Comparison of ENCODE assay signal across 8 cellular contexts in the genomic region with DNA sequence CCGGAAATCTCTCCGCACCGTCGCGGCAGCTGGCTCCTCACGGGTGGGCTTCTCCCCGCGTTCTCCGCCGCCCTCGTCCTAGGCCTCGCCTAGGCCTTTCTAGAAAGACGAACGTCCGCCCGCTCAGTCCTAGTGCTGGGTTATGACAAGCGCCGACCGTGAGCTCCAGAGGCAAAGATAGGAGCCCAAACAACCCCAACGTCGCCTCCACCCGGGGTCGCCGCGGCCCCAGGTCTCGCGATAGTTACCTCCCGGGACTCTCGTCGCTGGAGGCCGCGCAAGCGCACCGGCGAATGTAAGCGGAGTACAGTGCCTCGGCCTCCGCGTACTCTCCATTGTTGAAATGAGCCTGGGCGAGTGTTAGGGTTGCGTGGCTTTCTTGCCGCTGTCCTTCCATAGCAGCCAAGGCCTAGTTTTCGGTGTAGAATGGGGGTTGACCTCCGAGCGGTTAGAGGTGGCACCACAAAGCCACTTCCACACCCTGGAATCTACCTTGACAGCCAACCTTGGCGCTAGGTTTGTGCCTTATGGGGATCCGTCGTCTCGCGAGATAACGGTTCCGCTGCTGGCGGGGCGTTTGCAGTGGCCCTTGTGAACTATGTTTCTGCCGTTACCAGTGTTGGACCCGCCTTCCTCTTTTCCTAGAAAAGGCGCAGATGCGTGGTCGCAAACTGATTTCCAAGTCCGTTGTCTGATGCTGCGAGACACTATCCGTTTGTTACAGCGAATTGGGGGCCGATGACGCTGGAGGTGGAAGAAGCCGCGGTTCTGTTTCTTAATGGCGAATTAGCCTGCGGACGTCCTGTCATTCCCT.
DNase-seq lines count a peak whose midpoint lies in the region; ATAC-seq lines count a peak whose summit lies in the region.

TTC32 (minus strand) TSS at position 526 of the 814 bp plus-strand sequence; CDS start at position 397, 129 bp downstream.

- DNase-seq in AG20443 (ENCODE audit: low spot score) (peak; percentile 98), NCI-H446 (lab: John Stamatoyannopoulos, UW) (peak; percentile 82 to 93), islet precursor cell (peak; percentile 95)
- DNase-seq in activated CD4-positive, CD25-positive, alpha-beta regulatory T cell treated with anti-CD3 and anti-CD28 coated beads, Interleukin-2, amount 50 U/mL, for 16 hours (ENCODE audit: low read depth, low spot score): peak; percentile 86
- peak; percentile 95 for DNase-seq in central memory CD4-positive, alpha-beta T cell
- DNase-seq in stimulated activated CD4-positive, alpha-beta T cell treated with anti-CD3 and anti-CD28 coated beads, Interleukin-12 subunit alpha, Interleukin-12 subunit beta, amount 100 ng/mL, for 4 hours: peak; percentile 90

- peak; percentile 77 for ATAC-seq in GM19043 (IDR thresholded peaks at IDR 0.05; ENCODE audit: low read depth, unreplicated experiment)
- peak; percentile 88 for ATAC-seq in HG03354 (IDR thresholded peaks at IDR 0.05; ENCODE audit: poor library complexity, severe bottlenecking, unreplicated experiment)

Comparison
In these comparisons a context has a peak if more than half of its experiments do, and no peak if none do; other contexts are left out.
1. Peak in every context shown above with its lines: DNase-seq and ATAC-seq.